34 cellular contexts compared by ENCODE assay signal in the genomic region with DNA sequence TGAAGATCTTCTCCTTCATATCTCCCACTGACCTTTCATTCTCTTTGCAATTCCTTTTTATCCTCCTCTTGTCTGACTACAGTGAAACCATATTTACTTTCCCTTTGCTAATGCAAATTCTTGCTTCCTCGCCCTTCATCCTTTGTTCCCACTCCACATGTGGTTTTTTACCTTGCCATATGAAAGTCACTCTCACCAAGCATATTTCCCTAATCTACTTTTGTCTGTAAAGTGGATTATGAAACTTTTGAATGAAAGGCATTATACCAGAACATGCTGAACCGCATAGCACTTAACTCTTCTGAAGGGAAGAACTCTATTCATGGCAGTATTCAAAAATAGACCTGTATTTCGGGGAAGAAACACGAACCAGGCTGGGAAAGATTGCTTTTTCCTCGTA. TPM values are rescaled to one million over a fixed set of nuclear protein-coding genes. Genes with fewer than 3 reads are reported as not detected.
A peak's percentile ranks its signal among the peaks of the same experiment; 100 is the strongest.
DNase-seq lines count a peak whose midpoint lies in the region; ATAC-seq, FAIRE-seq and TF ChIP-seq lines count a peak whose summit lies in the region.
"Had no signal": no experiment of that assay in that cellular context is flagged by ENCODE, and none has a peak within 500 bp of the region (broad histone marks: within the 10 kb centered on the region; RNA-seq: fewer than 3 reads in every experiment).

No MANE protein-coding gene starts in this region.

- ATAC-seq in HG02970 (IDR thresholded peaks at IDR 0.05; ENCODE audit: low FRiP score, unreplicated experiment), result no peak
- ATAC-seq in GM19324 (IDR thresholded peaks at IDR 0.05; ENCODE audit: low FRiP score, unreplicated experiment), result no peak
- ATAC-seq: activated T-cell treated with anti-CD3 and anti-CD28 coated beads, Interleukin-2, amount 50 U/mL, for 72 hours; T-helper 17 cell had no signal

- H3K9ac ChIP-seq in H1 (replicated peaks in 1 of 4; ENCODE audit: extremely low read depth in 1 of 4, low read depth in 3 of 4, low read length in 3 of 4), result no peak overlapping the region
- H3K9ac ChIP-seq in neural progenitor cell, result no peak overlapping the region
- H3K9ac ChIP-seq: BLaER1 had no signal

- H3F3A ChIP-seq in neural progenitor cell (ENCODE audit: low read depth), result no peaks in the 10 kb centered on the region

- no peak for TF ChIP-seq EP300 in H1 (IDR thresholded peaks at IDR 0.05; ENCODE audit: borderline replicate concordance in 1 of 2, low read depth in 2 of 2, low read length in 2 of 2)
- TF ChIP-seq EP300 in ovary (IDR thresholded peaks at IDR 0.05), result no peak

- POLR2A ChIA-PET in HEK293 (lab: Yijun Ruan, JAX) (no interaction called here), H1 (lab: Charles Lee; ENCODE audit: partially characterized antibody) (interaction anchor here (0.8 to 1.3 kb wide), 2 partner anchors 9 to 16 kb away, joined by 3 read pairs; no protein-coding TSS in a partner anchor)

- peak overlapping the region; percentile 1 for H3K27ac Mint-ChIP-seq in neural progenitor cell
- H3K27ac Mint-ChIP-seq: activated naive CD4-positive, alpha-beta T cell treated with anti-CD3 and anti-CD28 coated beads, Interleukin-2, amount 10 ng/mL, durations not matched to agents 7 days and 5 days; activated T-cell treated with anti-CD3 and anti-CD28 coated beads, Interleukin-2, amount 50 U/mL, for 72 hours; memory B cell; T-helper 17 cell had no signal

- FAIRE-seq in H1 (lab: Jason Lieb, UNC), result peak; percentile 19
- FAIRE-seq: endometrium, GM18507, H54 had no signal

- H3K27me3 Mint-ChIP-seq in neural progenitor cell (ENCODE audit: insufficient read depth, low read depth), result peaks cover 2% of the 10 kb centered on the region
- H3K27me3 Mint-ChIP-seq: activated naive CD4-positive, alpha-beta T cell treated with anti-CD3 and anti-CD28 coated beads, Interleukin-2, amount 10 ng/mL, durations not matched to agents 7 days and 5 days; memory B cell; naive B cell; T-helper 17 cell had no signal

- H4K5ac ChIP-seq in H1 (ENCODE audit: insufficient read length, low read depth, low read length), result no peak overlapping the region

- H4K91ac ChIP-seq in H1 (replicated peaks; ENCODE audit: insufficient read length, low read length), result no peak overlapping the region

- H3K9me3 Mint-ChIP-seq in neural progenitor cell, result no peaks in the 10 kb centered on the region

- H3K4me2 ChIP-seq in H1 (ENCODE audit: insufficient read depth in 1 of 2, low read depth in 2 of 2, low read length in 2 of 2) (peak overlapping the region; percentile 14 to 45; a peak in 3 of 4 replicates), neural progenitor cell (peak overlapping the region; percentile 39)
- H3K4me2 ChIP-seq: BLaER1 had no signal

- no peak for TF ChIP-seq CTCF in HEK293 (tag by site-specific recombination; IDR thresholded peaks at IDR 0.05)
- no peak for TF ChIP-seq CTCF in H1 (IDR thresholded peaks at IDR 0.05; ENCODE audit: control extremely low read depth in 1 of 3, insufficient read depth in 1 of 3, low read depth in 1 of 3, low read length in 3 of 3)
- TF ChIP-seq CTCF in neural progenitor cell (IDR thresholded peaks at IDR 0.05), result no peak
- TF ChIP-seq CTCF in ovary (IDR thresholded peaks at IDR 0.05), result no peak

- no peak overlapping the region for H2BK120ac ChIP-seq in H1 (replicated peaks; ENCODE audit: low read depth, low read length)

- H3K79me1 ChIP-seq in H1 (ENCODE audit: low read depth, low read length), result no peaks in the 10 kb centered on the region

- no peaks in the 10 kb centered on the region for H3K23me2 ChIP-seq in H1 (ENCODE audit: low read depth, low read length)

- H3K79me2 ChIP-seq in H1 (ENCODE audit: control insufficient read depth in 1 of 2, insufficient read depth in 2 of 2, low read length in 2 of 2) (no peaks in the 10 kb centered on the region), neural progenitor cell (ENCODE audit: low read depth) (no peaks in the 10 kb centered on the region)

- intact Hi-C loops in ovary (cut with DNase I), result no loop called here

- H4K20me1 ChIP-seq in H1 (replicated peaks in 1 of 2; ENCODE audit: control insufficient read depth in 1 of 2, insufficient read depth in 2 of 2, low read length in 2 of 2) (no peaks in the 10 kb centered on the region), neural progenitor cell (ENCODE audit: low read depth) (no peaks in the 10 kb centered on the region)
- H4K20me1 ChIP-seq: BLaER1 had no signal

- CTCF ChIA-PET in HEK293 (lab: Yijun Ruan, JAX), result interaction anchor here (1.3 kb wide), 1 partner anchor 27 kb away, joined by 3 read pairs; no protein-coding TSS in a partner anchor
- CTCF ChIA-PET in H1 (lab: Charles Lee; ENCODE audit: partially characterized antibody), result interaction anchor here (1.7 kb wide), 1 partner anchor 26 kb away, joined by 3 read pairs; no protein-coding TSS in a partner anchor

- H3K27me3 ChIP-seq in H1 (replicated peaks in 1 of 4; ENCODE audit: control insufficient read depth in 3 of 4, extremely low read depth in 1 of 4, insufficient read depth in 3 of 4, low read length in 3 of 4) (no peaks in the 10 kb centered on the region), neural progenitor cell (no peaks in the 10 kb centered on the region), ovary (no peaks in the 10 kb centered on the region)
- H3K27me3 ChIP-seq: BLaER1, spleen, testis, vagina had no signal

- H3K27ac ChIP-seq in HEK293 (ENCODE audit: extremely low read depth, low read depth, low read length) (no peak overlapping the region), H1 (ENCODE audit: low read depth, low read length) (no peak overlapping the region), neural progenitor cell (no peak overlapping the region), ovary (no peak overlapping the region)
- H3K27ac ChIP-seq: BLaER1, RWPE1, SK-N-MC, spleen, testis, vagina had no signal

- peak overlapping the region; percentile 17; the same call in 1 of the 2 replicates for H2BK5ac ChIP-seq in H1 (ENCODE audit: low read depth, low read length)

- H2BK20ac ChIP-seq in H1 (ENCODE audit: low read length), result no peak overlapping the region

- H3K14ac ChIP-seq in H1 (ENCODE audit: insufficient read length), result no peak overlapping the region

- no peak for TF ChIP-seq RAD21 in H1 (IDR thresholded peaks at IDR 0.05 in 1 of 2, conservative IDR thresholded peaks at IDR 0.05 in 1 of 2; ENCODE audit: low read depth in 2 of 2, low read length in 2 of 2)

- H3K4me3 ChIP-seq in HEK293 (ENCODE audit: low read depth, low read length), result no peak overlapping the region
- H3K4me3 ChIP-seq in H1 (ENCODE audit: extremely low read depth in 1 of 4, insufficient read depth in 2 of 4, low read depth in 3 of 4, low read length in 4 of 4), result peak overlapping the region in 1 of 4 experiments; percentile 45; a peak in 2 of 8 replicates
- peak overlapping the region; percentile 4 for H3K4me3 ChIP-seq in neural progenitor cell
- H3K4me3 ChIP-seq in ovary, result no peak overlapping the region
- H3K4me3 ChIP-seq: BLaER1, SK-N-MC, spleen, testis, vagina had no signal

- DNase-seq in NCI-H345 (lab: John Stamatoyannopoulos, UW) (peak; percentile 49), H1 (ENCODE audit: low read depth in 1 of 2, low spot score in 2 of 2) (no peak), neural progenitor cell (ENCODE audit: low spot score) (peak; percentile 15), ovary (no peak), SIG-M5 (lab: John Stamatoyannopoulos, UW) (no peak)
- DNase-seq: activated CD4-positive, alpha-beta T cell treated with anti-CD3 and anti-CD28 coated beads for 48 hours; activated naive CD4-positive, alpha-beta T cell treated with anti-CD3 and anti-CD28 coated beads, Interleukin-2, amount 10 ng/mL, durations not matched to agents 7 days and 5 days; activated T-cell treated with anti-CD3 and anti-CD28 coated beads, Interleukin-2, amount 50 U/mL, for 72 hours; amniotic stem cell; cortex of kidney; IMR-90; naive B cell; NCI-H1105 treated with DMSO at 0.1 percent for 48 hours; NCI-H2029; NCI-H510A; spleen; stimulated activated CD4-positive, alpha-beta T cell treated with anti-CD3 and anti-CD28 coated beads, Interleukin-2, amount 100 ng/mL, for 48 hours; stimulated activated naive CD4-positive, alpha-beta T cell; T-helper 17 cell; testis had no signal

- H2AK5ac ChIP-seq in H1 (ENCODE audit: low read depth, low read length), result no peak overlapping the region

- no peak overlapping the region for H3K56ac ChIP-seq in H1 (replicated peaks; ENCODE audit: insufficient read length, low read depth, low read length)

- no peaks in the 10 kb centered on the region for H3K36me3 Mint-ChIP-seq in neural progenitor cell
- H3K36me3 Mint-ChIP-seq: activated naive CD4-positive, alpha-beta T cell treated with anti-CD3 and anti-CD28 coated beads, Interleukin-2, amount 10 ng/mL, durations not matched to agents 7 days and 5 days; memory B cell; naive B cell had no signal

- no peak overlapping the region for H2BK12ac ChIP-seq in H1 (ENCODE audit: low read depth, low read length)

- H3K4ac ChIP-seq in H1 (replicated peaks; ENCODE audit: insufficient read length, low read depth, low read length), result no peak overlapping the region

- peak overlapping the region; percentile 3 for H3K4me3 Mint-ChIP-seq in neural progenitor cell
- H3K4me3 Mint-ChIP-seq: activated naive CD4-positive, alpha-beta T cell treated with anti-CD3 and anti-CD28 coated beads, Interleukin-2, amount 10 ng/mL, durations not matched to agents 7 days and 5 days; activated T-cell treated with anti-CD3 and anti-CD28 coated beads, Interleukin-2, amount 50 U/mL, for 72 hours; memory B cell; naive B cell; T-helper 17 cell had no signal

- H3K18ac ChIP-seq in H1 (ENCODE audit: extremely low read depth, low read length), result no peak overlapping the region

- H3K36me3 ChIP-seq in HEK293 (ENCODE audit: control insufficient read depth in 2 of 2, insufficient read depth in 1 of 2, low read length in 2 of 2), result no peaks in the 10 kb centered on the region
- H3K36me3 ChIP-seq in H1 (ENCODE audit: control insufficient read depth in 2 of 4, insufficient read depth in 4 of 4, low read length in 3 of 4), result no peaks in the 10 kb centered on the region
- no peaks in the 10 kb centered on the region for H3K36me3 ChIP-seq in neural progenitor cell
- H3K36me3 ChIP-seq in ovary, result no peaks in the 10 kb centered on the region
- H3K36me3 ChIP-seq: BLaER1, spleen, vagina had no signal

- no peak overlapping the region for H4K8ac ChIP-seq in H1 (ENCODE audit: extremely low read depth, insufficient read depth, low read length)

- no peak overlapping the region for H2BK15ac ChIP-seq in H1 (ENCODE audit: low read length)

- H3K9me3 ChIP-seq in HEK293 (ENCODE audit: control insufficient read depth, insufficient read depth, low read depth, low read length) (peaks cover 2% of the 10 kb centered on the region; the same call in 1 of the 2 replicates), H1 (ENCODE audit: insufficient read depth in 2 of 2, low read depth in 1 of 2, low read length in 1 of 2) (no peaks in the 10 kb centered on the region), neural progenitor cell (ENCODE audit: low read depth) (no peaks in the 10 kb centered on the region), ovary (no peaks in the 10 kb centered on the region)
- H3K9me3 ChIP-seq: spleen, testis, vagina had no signal

- H2AFZ ChIP-seq in H1 (ENCODE audit: low read length) (no peak overlapping the region; the same call in 1 of the 2 replicates), neural progenitor cell (replicated peaks) (no peak overlapping the region)

- 12% methylated on average over 5 of the region's 5 CpGs; no CpG with 5 or more reads in 1 of the 2 experiments for WGBS in H1 (ENCODE audit: extremely low coverage in 1 of 2, insufficient coverage in 1 of 2, insufficient read length in 1 of 2, insufficient replicate concordance in 2 of 2, low coverage in 1 of 2, low lambda C conversion rate in 2 of 2, missing lambda C conversion rate in 1 of 2), 2 experiments
- WGBS in ovary, 3 donors, result 37 to 43% (median 40%) methylated on average over 5 of the region's 5 CpGs

- no peaks in the 10 kb centered on the region for H3K4me1 ChIP-seq in HEK293 (ENCODE audit: control insufficient read depth, insufficient read depth, low read length)
- H3K4me1 ChIP-seq in H1 (replicated peaks in 1 of 4; ENCODE audit: control insufficient read depth in 3 of 4, insufficient read depth in 4 of 4, low read length in 3 of 4), result peaks cover 0 to 6% (median 0%) of the 10 kb centered on the region in 4 experiments; a peak in 3 of 7 replicates
- peaks cover 25% of the 10 kb centered on the region for H3K4me1 ChIP-seq in neural progenitor cell
- no peaks in the 10 kb centered on the region for H3K4me1 ChIP-seq in ovary (ENCODE audit: insufficient read depth)
- H3K4me1 ChIP-seq: BLaER1, spleen, testis, vagina had no signal

- TF ChIP-seq POLR2A in H1 (IDR thresholded peaks at IDR 0.05; ENCODE audit: control extremely low read depth in 1 of 2, low read depth in 2 of 2, low read length in 2 of 2), result no peak
- TF ChIP-seq POLR2A in ovary (IDR thresholded peaks at IDR 0.05), result no peak

- H3K23ac ChIP-seq in H1 (ENCODE audit: insufficient read length), result no peak overlapping the region

- H3K4me1 Mint-ChIP-seq in neural progenitor cell, result peaks cover 19% of the 10 kb centered on the region
- H3K4me1 Mint-ChIP-seq: activated naive CD4-positive, alpha-beta T cell treated with anti-CD3 and anti-CD28 coated beads, Interleukin-2, amount 10 ng/mL, durations not matched to agents 7 days and 5 days; memory B cell; T-helper 17 cell had no signal

RNA-seq across cellular contexts. Expression of a gene that starts 8.0 kb away (rescaled TPM):
- total RNA-seq in H1 (2021; fragmentation: NEBNext Ultra II Directional; extraction: Animal tissue kit (Norgen Biotek cat#: 25700)), result not detected in 2 replicates
- polyA plus RNA-seq in H1 (2011; rRNA removed), result not detected in 2 replicates
- not detected for polyA plus RNA-seq in H1 (2011; cell fraction: cytosol; rRNA removed)
- not detected for polyA plus RNA-seq in H1 (2011; cell fraction: nucleus; rRNA removed)
- polyA plus RNA-seq in H1 (2012, experiment 1 of 2), result not detected in 4 replicates
- polyA plus RNA-seq in H1 (2012, experiment 2 of 2), result not detected
- not detected for polyA plus RNA-seq in H1 (2013, experiment 1 of 2)
- polyA plus RNA-seq in H1 (2013, experiment 2 of 2), result not detected
- not detected in 2 replicates for polyA minus RNA-seq in H1 (2011; rRNA and poly(A)+ RNA removed)
- polyA minus RNA-seq in H1 (2011; cell fraction: cytosol; rRNA and poly(A)+ RNA removed), result not detected
- not detected for polyA minus RNA-seq in H1 (2011; cell fraction: nucleus; rRNA and poly(A)+ RNA removed)
- total RNA-seq in neural progenitor cell (ENCODE audit: low replicate concordance), result not detected in 2 replicates
- not detected for total RNA-seq in ovary
- under 1 TPM in 1 of 2 donors, not detected in 1; 0.38 TPM for polyA plus RNA-seq in ovary
- total RNA-seq: activated T-cell treated with anti-CD3 and anti-CD28 coated beads, Interleukin-2, amount 50 U/mL, for 72 hours; glomerular endothelial cell; IMR-90; omental fat pad; renal cortical epithelial cell; spleen; T-helper 17 cell; vagina had no signal
- polyA plus RNA-seq: IMR-90, spleen had no signal

Comparison
In these comparisons a context has a peak if more than half of its experiments do, and no peak if none do; other contexts are left out.
1. DNase-seq: peak in NCI-H345 (single experiment) and neural progenitor cell (single experiment); none in H1 (0 of 2), ovary (0 of 5) and SIG-M5 (single experiment).